ENCODE assay signal across 1 cellular context in genomic region chr12:129997239-129997638, GRCh38.
TF ChIP-seq lines count a peak whose summit lies in the region.

No MANE protein-coding gene starts in this region.

TF ChIP-seq in GM23338, 12 proteins besides CTCF, POLR2A, EP300 and RAD21 (continued from another document):
- TF ChIP-seq ZNF462 (CRISPR knock-in tag; IDR thresholded peaks at IDR 0.05) (no peak), POLR2AphosphoS5 (IDR thresholded peaks at IDR 0.05; ENCODE audit: low read depth) (no peak), ETS1 (IDR thresholded peaks at IDR 0.05) (no peak), EZH2phosphoT487 (IDR thresholded peaks at IDR 0.05; ENCODE audit: unreplicated experiment) (no peak), ZNF331 (CRISPR knock-in tag; IDR thresholded peaks at IDR 0.05; ENCODE audit: low read depth) (no peak)
